Comparison of ENCODE assay signal across 19 cellular contexts in the genomic region with DNA sequence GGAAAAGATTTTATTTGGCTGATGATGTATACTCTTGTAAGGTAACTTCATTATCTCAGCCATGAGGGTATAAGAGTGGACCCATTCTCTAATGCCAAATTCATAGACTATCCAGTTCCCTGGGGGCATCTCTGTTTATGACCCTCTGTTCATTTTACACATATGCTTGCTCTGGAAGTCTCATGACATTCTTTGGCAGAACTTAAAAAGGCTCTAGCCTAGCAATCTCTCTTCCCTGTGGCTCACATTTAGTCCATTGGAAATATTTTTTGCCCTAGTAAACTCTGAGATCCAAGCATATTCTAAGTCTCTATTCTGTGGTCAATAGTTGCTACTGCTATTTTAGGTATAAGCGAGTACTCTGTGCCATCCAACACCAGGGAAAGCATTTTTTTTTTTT.
DNase-seq lines count a peak whose midpoint lies in the region; ATAC-seq and TF ChIP-seq lines count a peak whose summit lies in the region.
"Had no signal": no experiment of that assay in that cellular context is flagged by ENCODE, and none has a peak within 500 bp of the region (broad histone marks: within the 10 kb centered on the region; RNA-seq: fewer than 3 reads in every experiment).

No MANE protein-coding gene starts in this region.

- H3K27ac Mint-ChIP-seq in neural crest cell (ENCODE audit: unreplicated experiment), result peak overlapping the region; percentile 71
- H3K27ac Mint-ChIP-seq: B cell; CD4-positive, alpha-beta T cell; CD8-positive, alpha-beta T cell had no signal

- in situ Hi-C loops in SK-MEL-5 (cut with HindIII; ENCODE audit: low pct_unique_long_range_greater_than_20kb, low sequenced_read_pairs), result no loop called here

- H3K27me3 Mint-ChIP-seq in neural crest cell (ENCODE audit: low read depth), result no peaks in the 10 kb centered on the region
- H3K27me3 Mint-ChIP-seq: B cell; CD4-positive, alpha-beta T cell had no signal

- TF ChIP-seq CTCF in neural crest cell (conservative IDR thresholded peaks at IDR 0.05), result no peak

- H3K9me3 Mint-ChIP-seq in neural crest cell, result peaks cover 10% of the 10 kb centered on the region
- H3K9me3 Mint-ChIP-seq: CD8-positive, alpha-beta T cell had no signal

- H3K36me3 Mint-ChIP-seq in neural crest cell (ENCODE audit: low read depth), result no peaks in the 10 kb centered on the region
- H3K36me3 Mint-ChIP-seq: CD8-positive, alpha-beta T cell had no signal

- ATAC-seq in GM21619 (IDR thresholded peaks at IDR 0.05; ENCODE audit: unreplicated experiment), result no peak
- ATAC-seq: A549; CD8-positive, alpha-beta T cell; GM12878 had no signal

- H3K4me1 Mint-ChIP-seq in neural crest cell, result no peaks in the 10 kb centered on the region

- no peak overlapping the region for H3K4me3 Mint-ChIP-seq in neural crest cell
- H3K4me3 Mint-ChIP-seq: B cell; CD4-positive, alpha-beta T cell; CD8-positive, alpha-beta T cell had no signal

- peak; percentile 36 for DNase-seq in COLO829 (ENCODE audit: low spot score)
- DNase-seq in SK-MEL-5 (ENCODE audit: low read depth, low spot score), result peak; percentile 90
- no peak for DNase-seq in neural crest cell (ENCODE audit: low read depth, low spot score)
- no peak for DNase-seq in NCI-H774 (lab: John Stamatoyannopoulos, UW)
- DNase-seq: AML-193; CD4-positive, alpha-beta T cell; CD8-positive, alpha-beta T cell; COR-L47; DMS 273 treated with DMSO at 0.1 percent for 48 hours; DMS153; DMS53; DMS79; DND-41; EL; GDM1 had no signal

Comparison
In these comparisons a context has a peak if more than half of its experiments do, and no peak if none do; other contexts are left out.
1. DNase-seq: peak in COLO829 (single experiment) and SK-MEL-5 (single experiment); none in neural crest cell (single experiment) and NCI-H774 (single experiment).